Comparison of ENCODE assay signal across 23 cellular contexts in genomic region chr15:71379893-71380292, GRCh38.
DNase-seq lines count a peak whose midpoint lies in the region; ATAC-seq and TF ChIP-seq lines count a peak whose summit lies in the region.
"Had no signal": no experiment of that assay in that cellular context is flagged by ENCODE, and none has a peak within 500 bp of the region (broad histone marks: within the 10 kb centered on the region; RNA-seq: fewer than 3 reads in every experiment).

No MANE protein-coding gene starts in this region.

- in situ Hi-C loops in HAP-1 (cut with MboI; ENCODE audit: low sequenced_read_pairs) = no loop called here

- H3K4me3 ChIP-seq in AG04449 (ENCODE audit: low read depth, low read length) (no peak overlapping the region), adipocyte (ENCODE audit: low read length) (no peak overlapping the region), fibroblast of lung (replicated peaks in 1 of 4; ENCODE audit: control extremely low read depth in 1 of 4, insufficient read depth in 1 of 4, low read depth in 3 of 4, low read length in 4 of 4) (no peak overlapping the region), HAP-1 (no peak overlapping the region)
- H3K4me3 ChIP-seq: BLaER1, MG63 had no signal

- TF ChIP-seq CTCF in AG04449 (IDR thresholded peaks at IDR 0.05; ENCODE audit: insufficient read depth, low read length, missing control alignments) = no peak
- no peak for TF ChIP-seq CTCF in fibroblast of lung (conservative IDR thresholded peaks at IDR 0.05 in 1 of 2, IDR thresholded peaks at IDR 0.05 in 1 of 2; ENCODE audit: low read depth in 1 of 2, low read length in 2 of 2)

- POLR2A ChIA-PET in AG04449 (lab: Yijun Ruan, JAX) = no interaction called here

- no peaks in the 10 kb centered on the region for H3K79me2 ChIP-seq in fibroblast of lung (ENCODE audit: control insufficient read depth, insufficient read depth, low read length)

- no peak overlapping the region for H3K27ac ChIP-seq in fibroblast of lung (ENCODE audit: insufficient read depth, low read length)
- H3K27ac ChIP-seq: 22Rv1, BLaER1, RWPE1 had no signal

- H3K9ac ChIP-seq in adipocyte (ENCODE audit: low read length) = no peak overlapping the region
- H3K9ac ChIP-seq in fibroblast of lung (ENCODE audit: insufficient read depth, low read length) = no peak overlapping the region
- H3K9ac ChIP-seq: BLaER1 had no signal

- H2AFZ ChIP-seq in fibroblast of lung (ENCODE audit: low read length) = no peak overlapping the region

- H3K27me3 ChIP-seq in adipocyte (replicated peaks; ENCODE audit: control insufficient read depth, insufficient read depth, low read length) = no peaks in the 10 kb centered on the region
- H3K27me3 ChIP-seq in fibroblast of lung (ENCODE audit: control insufficient read depth, insufficient read depth, low read length) = no peaks in the 10 kb centered on the region
- no peaks in the 10 kb centered on the region for H3K27me3 ChIP-seq in HAP-1 (ENCODE audit: low read depth)
- H3K27me3 ChIP-seq: BLaER1, MG63 had no signal

- CTCF ChIA-PET in AG04449 (lab: Yijun Ruan, JAX) = interaction anchor here (1.6 to 1.7 kb wide), 2 partner anchors 10 to 63 kb away, joined by 4 read pairs; no protein-coding TSS in a partner anchor

- no peaks in the 10 kb centered on the region for H3K9me3 ChIP-seq in adipocyte (ENCODE audit: control insufficient read depth, low read length)
- no peaks in the 10 kb centered on the region for H3K9me3 ChIP-seq in fibroblast of lung (ENCODE audit: control insufficient read depth, insufficient read depth, low read depth, low read length)
- no peaks in the 10 kb centered on the region for H3K9me3 ChIP-seq in HAP-1
- H3K9me3 ChIP-seq: BLaER1, MG63 had no signal

- DNase-seq in AG04449 (ENCODE audit: low read depth, low spot score) (peak; percentile 9), adipocyte (ENCODE audit: low read depth) (peak; percentile 38), fibroblast of lung (ENCODE audit: low read depth in 2 of 2) (peak; percentile 40 to 50), non-pigmented ciliary epithelial cell (ENCODE audit: low read depth) (peak; percentile 40), HAP-1 (ENCODE audit: low spot score in 2 of 2) (no peak), medulla oblongata (ENCODE audit: extremely low spot score) (no peak), NCI-H146 treated with DMSO at 0.1 percent for 48 hours (lab: John Stamatoyannopoulos, UW; ENCODE audit: unreplicated experiment) (no peak)
- DNase-seq: CD4-positive, CD25-positive, alpha-beta regulatory T cell; DMS53; KG1; MG63; NCI-H1105 treated with DMSO at 0.1 percent for 48 hours; NCI-H146; NCI-H2029; NCI-H446 treated with DMSO at 0.1 percent for 48 hours; NCI-H526; NCI-H82; SHP77 had no signal

- no peak overlapping the region for H3K4me2 ChIP-seq in fibroblast of lung (ENCODE audit: extremely low read depth, insufficient read depth, low read length)
- H3K4me2 ChIP-seq: BLaER1 had no signal

- no peaks in the 10 kb centered on the region for H3K36me3 ChIP-seq in adipocyte (ENCODE audit: control insufficient read depth, insufficient read depth, low read length, severe bottlenecking)
- H3K36me3 ChIP-seq in fibroblast of lung (ENCODE audit: control insufficient read depth, insufficient read depth, low read length) = no peaks in the 10 kb centered on the region
- H3K36me3 ChIP-seq in HAP-1 (replicated peaks) = no peaks in the 10 kb centered on the region
- H3K36me3 ChIP-seq: BLaER1 had no signal

- H3K4me1 ChIP-seq in adipocyte (ENCODE audit: control insufficient read depth, insufficient read depth, low read length) (peaks cover 2% of the 10 kb centered on the region), fibroblast of lung (ENCODE audit: control insufficient read depth, extremely low read depth, insufficient read depth, low read length) (peaks cover 13% of the 10 kb centered on the region), HAP-1 (peaks cover 22% of the 10 kb centered on the region)
- H3K4me1 ChIP-seq: BLaER1 had no signal

- no peak for ATAC-seq in HG02973 (IDR thresholded peaks at IDR 0.05; ENCODE audit: unreplicated experiment)
- ATAC-seq: Panc1 had no signal

- H4K20me1 ChIP-seq in fibroblast of lung (ENCODE audit: control insufficient read depth, extremely low read depth, insufficient read depth, low read length) = no peaks in the 10 kb centered on the region
- H4K20me1 ChIP-seq: BLaER1 had no signal

Comparison
In these comparisons a context has a peak if more than half of its experiments do, and no peak if none do; other contexts are left out.
1. DNase-seq: peak in AG04449 (single experiment), adipocyte (single experiment), fibroblast of lung (2 of 2) and non-pigmented ciliary epithelial cell (single experiment); none in HAP-1 (0 of 2), medulla oblongata (single experiment) and NCI-H146 treated with DMSO at 0.1 percent for 48 hours (single experiment).